ENCODE assay signal across 1 cellular context in genomic region chr17:36001109-36001735, GRCh38.
A peak's percentile ranks its signal among the peaks of the same experiment; 100 is the strongest.
TF ChIP-seq lines count a peak whose summit lies in the region.

CCL15 (minus strand) TSS chr17:36001553; CDS start chr17:36001492, 61 bp downstream.

TF ChIP-seq in HepG2, 621 proteins besides CTCF, POLR2A, EP300 and RAD21 (continued from another document and continues in another):
- no peak for TF ChIP-seq PRDM15 (CRISPR knock-in tag; IDR thresholded peaks at IDR 0.05)
- TF ChIP-seq ZNF543 (CRISPR knock-in tag; IDR thresholded peaks at IDR 0.05): no peak
- no peak for TF ChIP-seq ZNF891 (CRISPR knock-in tag; IDR thresholded peaks at IDR 0.05)
- no peak for TF ChIP-seq PTBP1 (IDR thresholded peaks at IDR 0.05; ENCODE audit: low read depth, low read length, poor library complexity, severe bottlenecking)
- no peak for TF ChIP-seq PAWR (CRISPR knock-in tag; IDR thresholded peaks at IDR 0.05; ENCODE audit: borderline replicate concordance)
- 0 out of 4 replicates have a peak, but pooled peaks of 1 of the 2 experiments have one; percentile 10 for TF ChIP-seq NR2F1 (CRISPR knock-in tag; IDR thresholded peaks at IDR 0.05)
- 0 out of 2 replicates have a peak, but pooled peaks have one; percentile 11 for TF ChIP-seq SRY (CRISPR knock-in tag; IDR thresholded peaks at IDR 0.05)
- no peak for TF ChIP-seq POLR2AphosphoS2 (IDR thresholded peaks at IDR 0.05; ENCODE audit: low read depth, low read length)
- no peak for TF ChIP-seq BRF2 (CRISPR knock-in tag; IDR thresholded peaks at IDR 0.05)
- TF ChIP-seq FOXO4 (CRISPR knock-in tag; conservative IDR thresholded peaks at IDR 0.05): no peak
- no peak for TF ChIP-seq ZNF670 (CRISPR knock-in tag; IDR thresholded peaks at IDR 0.05; ENCODE audit: borderline replicate concordance)
- no peak for TF ChIP-seq KDM5A (IDR thresholded peaks at IDR 0.05; ENCODE audit: borderline replicate concordance, low read length)
- TF ChIP-seq STAG1 (CRISPR knock-in tag; IDR thresholded peaks at IDR 0.05): no peak
- TF ChIP-seq SOX6 (IDR thresholded peaks at IDR 0.05): no peak
- peak; percentile 40; the same call in 1 of the 2 replicates for TF ChIP-seq SOX6 (CRISPR knock-in tag; IDR thresholded peaks at IDR 0.05)
- TF ChIP-seq RBM22 (optimal IDR thresholded peaks at IDR 0.05; ENCODE audit: low read length): peak; percentile 22
- TF ChIP-seq PCBP2 (optimal IDR thresholded peaks at IDR 0.05; ENCODE audit: low read depth, low read length, poor library complexity, severe bottlenecking): no peak
- no peak for TF ChIP-seq CBX2 (IDR thresholded peaks at IDR 0.05; ENCODE audit: low read depth, low read length)
- no peak for TF ChIP-seq CBX2 (CRISPR knock-in tag; IDR thresholded peaks at IDR 0.05; ENCODE audit: low read depth)
- TF ChIP-seq TCF7L2 (IDR thresholded peaks at IDR 0.05; ENCODE audit: low read depth, low read length): no peak
- TF ChIP-seq ZNF747 (CRISPR knock-in tag; IDR thresholded peaks at IDR 0.05; ENCODE audit: borderline replicate concordance): no peak
- no peak for TF ChIP-seq ZNF703 (CRISPR knock-in tag; IDR thresholded peaks at IDR 0.05; ENCODE audit: borderline replicate concordance)
- TF ChIP-seq JUN (CRISPR knock-in tag; IDR thresholded peaks at IDR 0.05): no peak
- no peak for TF ChIP-seq ZSCAN20 (CRISPR knock-in tag; IDR thresholded peaks at IDR 0.05; ENCODE audit: borderline replicate concordance)
- TF ChIP-seq ZNF296 (CRISPR knock-in tag; conservative IDR thresholded peaks at IDR 0.05): no peak
- TF ChIP-seq RARG (CRISPR knock-in tag; IDR thresholded peaks at IDR 0.05; ENCODE audit: low read depth): 0 out of 2 replicates have a peak, but pooled peaks have one; percentile 6
- no peak for TF ChIP-seq ZNF317 (CRISPR knock-in tag; IDR thresholded peaks at IDR 0.05)
- TF ChIP-seq ZIK1 (CRISPR knock-in tag; IDR thresholded peaks at IDR 0.05; ENCODE audit: borderline replicate concordance, low read depth): no peak
- TF ChIP-seq NR2C2 (CRISPR knock-in tag; IDR thresholded peaks at IDR 0.05; ENCODE audit: borderline replicate concordance): no peak
- no peak; the same call in 1 of the 2 replicates for TF ChIP-seq ELF1 (CRISPR knock-in tag; IDR thresholded peaks at IDR 0.05)
- TF ChIP-seq ZNF446 (CRISPR knock-in tag; IDR thresholded peaks at IDR 0.05): no peak
- no peak for TF ChIP-seq ZNF367 (CRISPR knock-in tag; IDR thresholded peaks at IDR 0.05; ENCODE audit: borderline replicate concordance)
- TF ChIP-seq BRD4 (CRISPR knock-in tag; IDR thresholded peaks at IDR 0.05): 0 out of 2 replicates have a peak, but pooled peaks have one; percentile 43
- no peak; the same call in 1 of the 2 replicates for TF ChIP-seq FOSL1 (CRISPR knock-in tag; IDR thresholded peaks at IDR 0.05; ENCODE audit: borderline replicate concordance)
- no peak for TF ChIP-seq SATB2 (CRISPR knock-in tag; IDR thresholded peaks at IDR 0.05)
- TF ChIP-seq TMF1 (CRISPR knock-in tag; IDR thresholded peaks at IDR 0.05; ENCODE audit: low read depth): no peak
- no peak for TF ChIP-seq NFE2L1 (CRISPR knock-in tag; IDR thresholded peaks at IDR 0.05; ENCODE audit: borderline replicate concordance)
- TF ChIP-seq ZNF441 (CRISPR knock-in tag; IDR thresholded peaks at IDR 0.05; ENCODE audit: borderline replicate concordance): no peak
- no peak for TF ChIP-seq ZNF720 (CRISPR knock-in tag; IDR thresholded peaks at IDR 0.05)
- no peak for TF ChIP-seq MXD4 (CRISPR knock-in tag; IDR thresholded peaks at IDR 0.05)
- 0 out of 2 replicates have a peak, but pooled peaks have one; percentile 15 for TF ChIP-seq ZNF263 (CRISPR knock-in tag; IDR thresholded peaks at IDR 0.05)
- no peak for TF ChIP-seq ZNF512B (CRISPR knock-in tag; IDR thresholded peaks at IDR 0.05; ENCODE audit: borderline replicate concordance)
- no peak for TF ChIP-seq ZBTB14 (CRISPR knock-in tag; IDR thresholded peaks at IDR 0.05)
- TF ChIP-seq ZNF790 (CRISPR knock-in tag; IDR thresholded peaks at IDR 0.05; ENCODE audit: borderline replicate concordance): no peak
- TF ChIP-seq MEF2D (CRISPR knock-in tag; IDR thresholded peaks at IDR 0.05): no peak
- no peak for TF ChIP-seq TCF12 (IDR thresholded peaks at IDR 0.05)
- no peak for TF ChIP-seq TCF12 (CRISPR knock-in tag; IDR thresholded peaks at IDR 0.05)
- TF ChIP-seq SAP130 (CRISPR knock-in tag; IDR thresholded peaks at IDR 0.05; ENCODE audit: low read depth): peak; percentile 50
- TF ChIP-seq YY1 (IDR thresholded peaks at IDR 0.05; ENCODE audit: insufficient read depth, insufficient replicate concordance, low read depth, low read length): no peak
- TF ChIP-seq TFAP4 (IDR thresholded peaks at IDR 0.05; ENCODE audit: borderline replicate concordance, low read depth): 0 out of 2 replicates have a peak, but pooled peaks have one; percentile 5
- TF ChIP-seq SMARCE1 (IDR thresholded peaks at IDR 0.05; ENCODE audit: borderline replicate concordance): no peak
- TF ChIP-seq SOX13 (IDR thresholded peaks at IDR 0.05): 0 out of 2 replicates have a peak, but pooled peaks have one; percentile 6
- no peak for TF ChIP-seq SOX13 (CRISPR knock-in tag; conservative IDR thresholded peaks at IDR 0.05 in 1 of 2, IDR thresholded peaks at IDR 0.05 in 1 of 2)
- 0 out of 2 replicates have a peak, but pooled peaks have one; percentile 20 for TF ChIP-seq SALL1 (CRISPR knock-in tag; IDR thresholded peaks at IDR 0.05)
- no peak for TF ChIP-seq FOXK2 (IDR thresholded peaks at IDR 0.05)
- no peak for TF ChIP-seq E2F1 (CRISPR knock-in tag; IDR thresholded peaks at IDR 0.05)
- TF ChIP-seq ZBTB42 (CRISPR knock-in tag; IDR thresholded peaks at IDR 0.05): no peak
- TF ChIP-seq U2AF1 (optimal IDR thresholded peaks at IDR 0.05; ENCODE audit: low read depth, low read length): no peak
- TF ChIP-seq AHR (CRISPR knock-in tag; IDR thresholded peaks at IDR 0.05): no peak
- TF ChIP-seq TRAFD1 (CRISPR knock-in tag; IDR thresholded peaks at IDR 0.05; ENCODE audit: borderline replicate concordance): no peak
- no peak for TF ChIP-seq IRF1 (CRISPR knock-in tag; IDR thresholded peaks at IDR 0.05; ENCODE audit: low read depth)
- no peak for TF ChIP-seq AKAP8 (CRISPR knock-in tag; IDR thresholded peaks at IDR 0.05)
- 0 out of 2 replicates have a peak, but pooled peaks have one; percentile 29 for TF ChIP-seq RORA (CRISPR knock-in tag; IDR thresholded peaks at IDR 0.05)
